In genomic region chr1:21255943-21256320, GRCh38 we compare ENCODE assay signal across 8 cellular contexts. TPM values are rescaled to one million over a fixed set of nuclear protein-coding genes. Genes with fewer than 3 reads are reported as not detected.
DNase-seq lines count a peak whose midpoint lies in the region; ATAC-seq and TF ChIP-seq lines count a peak whose summit lies in the region.

No MANE protein-coding gene starts in this region.

- no peaks in the 10 kb centered on the region for H4K20me1 ChIP-seq in OCI-LY7 (ENCODE audit: insufficient read depth, low read length)

- H3K36me3 Mint-ChIP-seq in activated T-cell treated with anti-CD3 and anti-CD28 coated beads, Interleukin-2, amount 50 U/mL, for 72 hours (ENCODE audit: insufficient read depth in 2 of 2): peaks cover 8 to 23% of the 10 kb centered on the region in 2 donors
- H3K36me3 Mint-ChIP-seq in T-helper 17 cell (ENCODE audit: low read depth): peaks cover 9% of the 10 kb centered on the region

- peak overlapping the region; percentile 29 for H3K27ac Mint-ChIP-seq in activated T-cell treated with anti-CD3 and anti-CD28 coated beads, Interleukin-2, amount 50 U/mL, for 72 hours
- peak overlapping the region; percentile 66 for H3K27ac Mint-ChIP-seq in T-helper 17 cell

- no peaks in the 10 kb centered on the region for H3K27me3 ChIP-seq in stomach smooth muscle (ENCODE audit: control insufficient read depth in 1 of 2, insufficient read depth in 2 of 2, low read length in 2 of 2)
- H3K27me3 ChIP-seq in psoas muscle (ENCODE audit: insufficient read depth in 3 of 3, low read length in 2 of 3): peaks cover 0 to 2% (median 0%) of the 10 kb centered on the region in 3 donors

- H3K9me2 ChIP-seq in OCI-LY7 (ENCODE audit: insufficient read depth, low read length): no peaks in the 10 kb centered on the region

- TF ChIP-seq CTCF in coronary artery (IDR thresholded peaks at IDR 0.05): no peak
- TF ChIP-seq CTCF in psoas muscle (IDR thresholded peaks at IDR 0.05): no peak
- TF ChIP-seq CTCF in OCI-LY7 (conservative IDR thresholded peaks at IDR 0.05; ENCODE audit: low read length): no peak

- no peak overlapping the region for H3K4me3 Mint-ChIP-seq in activated T-cell treated with anti-CD3 and anti-CD28 coated beads, Interleukin-2, amount 50 U/mL, for 72 hours
- H3K4me3 Mint-ChIP-seq in T-helper 17 cell: peak overlapping the region; percentile 5

- H3K27me3 Mint-ChIP-seq in activated T-cell treated with anti-CD3 and anti-CD28 coated beads, Interleukin-2, amount 50 U/mL, for 72 hours (ENCODE audit: low read depth): no peaks in the 10 kb centered on the region
- no peaks in the 10 kb centered on the region for H3K27me3 Mint-ChIP-seq in T-helper 17 cell

- no peak overlapping the region for H3K9ac ChIP-seq in stomach smooth muscle (ENCODE audit: low read length in 2 of 2)

- H3K4me1 Mint-ChIP-seq in activated T-cell treated with anti-CD3 and anti-CD28 coated beads, Interleukin-2, amount 50 U/mL, for 72 hours (ENCODE audit: low read depth): peaks cover 59% of the 10 kb centered on the region
- peaks cover 44% of the 10 kb centered on the region for H3K4me1 Mint-ChIP-seq in T-helper 17 cell

- H3K27ac ChIP-seq in coronary artery (peak overlapping the region; percentile 76 to 93), stomach smooth muscle (ENCODE audit: low read length) (peak overlapping the region; percentile 53), psoas muscle (no peak overlapping the region), OCI-LY7 (ENCODE audit: low read depth, low read length, poor library complexity, severe bottlenecking) (no peak overlapping the region)

- ATAC-seq in activated T-cell treated with anti-CD3 and anti-CD28 coated beads, Interleukin-2, amount 50 U/mL, for 72 hours (replicated peaks in 1 of 2): no peak
- ATAC-seq in T-helper 17 cell (no peak), psoas muscle (no peak)

- H3K4me3 ChIP-seq in coronary artery (no peak overlapping the region), stomach smooth muscle (ENCODE audit: low read length in 2 of 2) (no peak overlapping the region), psoas muscle (no peak overlapping the region), OCI-LY7 (ENCODE audit: low read depth, low read length, poor library complexity, severe bottlenecking) (no peak overlapping the region)

- CTCF ChIA-PET in OCI-LY7 (lab: Charles Lee; ENCODE audit: unreplicated experiment): interaction anchor here (0.5 to 1.2 kb wide), 2 partner anchors 14 to 45 kb away, joined by 4 to 6 read pairs; no protein-coding TSS in a partner anchor

- H3K4me1 ChIP-seq in stomach smooth muscle (ENCODE audit: control insufficient read depth, insufficient read depth, low read length) (peaks cover 36% of the 10 kb centered on the region), psoas muscle (peaks cover 5% of the 10 kb centered on the region), OCI-LY7 (ENCODE audit: insufficient read depth, low read length, poor library complexity, severe bottlenecking) (peaks cover 9% of the 10 kb centered on the region)

- H3K9me3 Mint-ChIP-seq in activated T-cell treated with anti-CD3 and anti-CD28 coated beads, Interleukin-2, amount 50 U/mL, for 72 hours: no peaks in the 10 kb centered on the region

- DNase-seq in activated T-cell treated with anti-CD3 and anti-CD28 coated beads, Interleukin-2, amount 50 U/mL, for 72 hours: no peak
- no peak for DNase-seq in activated T-cell treated with anti-CD3 and anti-CD28 coated beads, Interleukin-2, amount 50 U/mL, for 48 hours
- DNase-seq in T-helper 17 cell (no peak), coronary artery (ENCODE audit: low spot score) (no peak), psoas muscle (no peak), OCI-LY7 (ENCODE audit: low spot score) (no peak), superior temporal gyrus (ENCODE audit: extremely low spot score) (no peak)

- 94 to 97% (median 95%) methylated on average over 14 of the region's 14 CpGs for WGBS in psoas muscle, 3 donors

- no TSS peak for BruUV-seq in OCI-LY7 (replicated peaks; lab: Mats Ljungman, UMichigan)

- H3K36me3 ChIP-seq in stomach smooth muscle (ENCODE audit: control insufficient read depth in 2 of 2, insufficient read depth in 2 of 2, low read length in 2 of 2): peaks cover 17 to 49% of the 10 kb centered on the region in 2 donors
- H3K36me3 ChIP-seq in psoas muscle (ENCODE audit: insufficient read depth in 1 of 2, low read depth in 1 of 2): peaks cover 0 to 11% of the 10 kb centered on the region in 2 donors
- no peaks in the 10 kb centered on the region for H3K36me3 ChIP-seq in OCI-LY7 (ENCODE audit: insufficient read depth, low read length)

- H3K79me2 ChIP-seq in OCI-LY7 (ENCODE audit: insufficient read depth, low read depth, low read length): no peaks in the 10 kb centered on the region

- H3K4me2 ChIP-seq in OCI-LY7 (ENCODE audit: low read length): no peak overlapping the region

- H3K9me3 ChIP-seq in T-helper 17 cell (ENCODE audit: control insufficient read depth, low read length, poor library complexity, severe bottlenecking): no peaks in the 10 kb centered on the region
- H3K9me3 ChIP-seq in stomach smooth muscle (ENCODE audit: control insufficient read depth in 2 of 2, low read length in 2 of 2): no peaks in the 10 kb centered on the region
- no peaks in the 10 kb centered on the region for H3K9me3 ChIP-seq in psoas muscle
- H3K9me3 ChIP-seq in OCI-LY7 (ENCODE audit: low read length): no peaks in the 10 kb centered on the region

- POLR2A ChIA-PET in OCI-LY7 (lab: Charles Lee): no interaction called here

- H2AFZ ChIP-seq in OCI-LY7 (ENCODE audit: low read length): no peak overlapping the region

- intact Hi-C loops in psoas muscle (cut with DNase I) (loop anchor here in 1 of 2 donors (1.0 kb wide), 1 partner anchor 112 kb away; no protein-coding TSS in a partner anchor), OCI-LY7 (cut with micrococcal nuclease; ENCODE audit: unreplicated experiment) (loop anchor here (1.0 kb wide), 3 partner anchors 37 to 112 kb away; no protein-coding TSS in a partner anchor)

RNA-seq across cellular contexts. Expression of gene ECE1, which starts 34.3 kb away (rescaled TPM):
- total RNA-seq in activated T-cell treated with anti-CD3 and anti-CD28 coated beads, Interleukin-2, amount 50 U/mL, for 72 hours: 100 to 1,000 TPM; 159 to 193 TPM
- total RNA-seq in T-helper 17 cell (100 to 1,000 TPM; 116 to 117 TPM), psoas muscle (10 to 100 TPM; 12.3 to 24.9 (median 19.0) TPM), OCI-LY7 (2022) (25.3 and 32.8 TPM in 2 replicates)
- polyA plus RNA-seq in psoas muscle: 10 to 100 TPM; 12.2 to 14.6 (median 13.2) TPM
- 13.5 and 20.0 TPM in 2 replicates for total RNA-seq in OCI-LY7 (2014; rRNA removed; shearing (Covaris generic))

Comparison
In these comparisons a context has a peak if more than half of its experiments do, and no peak if none do; other contexts are left out.
1. H3K27ac ChIP-seq: peak in coronary artery (2 of 2) and stomach smooth muscle (single experiment); none in psoas muscle (single experiment) and OCI-LY7 (single experiment).